ENCODE assay signal across 1 cellular context in the genomic region with DNA sequence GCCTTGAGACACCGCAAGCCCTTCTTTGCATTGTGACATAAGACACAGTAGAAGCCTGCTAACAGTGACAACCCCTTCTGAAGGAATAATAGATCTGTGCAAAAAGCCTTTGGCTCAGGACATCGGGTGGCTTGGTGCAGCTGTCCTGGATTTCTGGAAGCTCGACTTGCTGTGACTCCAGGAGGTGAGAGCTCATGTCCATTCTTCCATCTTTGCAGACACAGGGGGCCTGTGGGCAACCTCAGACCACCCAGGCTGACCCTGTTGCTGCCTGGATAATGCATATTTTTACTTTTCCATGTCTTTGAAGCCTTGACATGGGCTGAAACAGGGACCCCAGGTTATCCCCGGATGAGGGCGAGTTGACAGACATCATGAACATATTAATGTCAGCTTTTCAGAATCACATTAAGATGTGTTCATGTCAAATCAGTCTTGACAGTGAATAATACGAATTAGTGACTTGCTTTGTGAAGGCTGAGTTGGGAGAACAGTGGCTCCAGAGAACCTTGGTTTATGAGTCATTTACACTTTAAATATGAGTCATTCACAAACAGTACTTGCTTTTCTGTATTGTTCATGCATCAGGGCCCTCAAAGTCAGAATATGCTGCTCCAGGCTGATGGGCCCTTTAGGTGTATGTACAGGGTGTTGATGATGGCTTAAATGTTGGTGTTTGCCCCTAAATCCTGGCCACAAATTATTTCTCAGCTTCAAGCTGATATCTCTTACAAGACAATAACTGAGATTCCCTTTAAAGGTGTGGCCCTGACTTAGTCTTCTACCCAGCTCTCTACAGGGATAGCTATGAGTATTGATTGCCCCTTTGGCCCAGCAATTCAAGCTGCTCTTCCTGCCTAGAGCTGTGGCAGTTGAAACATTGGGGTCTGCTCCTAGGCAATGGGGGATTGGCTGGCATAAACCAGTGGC.
A peak's percentile ranks its signal among the peaks of the same experiment; 100 is the strongest.
TF ChIP-seq lines count a peak whose summit lies in the region.

No MANE protein-coding gene starts in this region.

TF ChIP-seq in HEK293, 187 proteins besides CTCF, POLR2A, EP300 and RAD21 (continued from another document):
- TF ChIP-seq ZNF510 (tag by site-specific recombination; IDR thresholded peaks at IDR 0.05; ENCODE audit: insufficient replicate concordance) (no peak), ZNF558 (tag by site-specific recombination; IDR thresholded peaks at IDR 0.05) (no peak), ZNF335 (tag by site-specific recombination; conservative IDR thresholded peaks at IDR 0.05) (peak; percentile 57), ZNF660 (tag by site-specific recombination; IDR thresholded peaks at IDR 0.05) (peak; percentile 87; the same call in 1 of the 2 replicates), MEIS1 (CRISPR knock-in tag; IDR thresholded peaks at IDR 0.05; ENCODE audit: borderline replicate concordance) (no peak), ZNF621 (tag by site-specific recombination; IDR thresholded peaks at IDR 0.05) (no peak), MYNN (tag by site-specific recombination; IDR thresholded peaks at IDR 0.05; ENCODE audit: borderline replicate concordance) (no peak), ZNF423 (tag by site-specific recombination; IDR thresholded peaks at IDR 0.05) (no peak), WT1 (tag by site-specific recombination; IDR thresholded peaks at IDR 0.05) (no peak), ZNF785 (tag by site-specific recombination; IDR thresholded peaks at IDR 0.05) (no peak), ZNF623 (tag by site-specific recombination; IDR thresholded peaks at IDR 0.05) (no peak), ZEB2 (tag by site-specific recombination; IDR thresholded peaks at IDR 0.05) (no peak), ZNF157 (tag by site-specific recombination; IDR thresholded peaks at IDR 0.05) (no peak), ZNF24 (tag by site-specific recombination; IDR thresholded peaks at IDR 0.05) (peak; percentile 64; the same call in 1 of the 2 replicates), ZNF701 (tag by site-specific recombination; IDR thresholded peaks at IDR 0.05) (no peak), ZNF670 (tag by site-specific recombination; IDR thresholded peaks at IDR 0.05; ENCODE audit: low read depth) (no peak), ZNF2 (tag by site-specific recombination; IDR thresholded peaks at IDR 0.05) (no peak), ZNF23 (tag by site-specific recombination; IDR thresholded peaks at IDR 0.05; ENCODE audit: borderline replicate concordance) (no peak), ZNF169 (tag by site-specific recombination; IDR thresholded peaks at IDR 0.05) (no peak), BCL11A (tag by site-specific recombination; IDR thresholded peaks at IDR 0.05; ENCODE audit: low read depth) (no peak), ZNF184 (tag by site-specific recombination; IDR thresholded peaks at IDR 0.05) (0 out of 2 replicates have a peak, but pooled peaks have one; percentile 23), ZNF140 (tag by site-specific recombination; IDR thresholded peaks at IDR 0.05) (no peak)
- TF ChIP-seq, protein P1, sequence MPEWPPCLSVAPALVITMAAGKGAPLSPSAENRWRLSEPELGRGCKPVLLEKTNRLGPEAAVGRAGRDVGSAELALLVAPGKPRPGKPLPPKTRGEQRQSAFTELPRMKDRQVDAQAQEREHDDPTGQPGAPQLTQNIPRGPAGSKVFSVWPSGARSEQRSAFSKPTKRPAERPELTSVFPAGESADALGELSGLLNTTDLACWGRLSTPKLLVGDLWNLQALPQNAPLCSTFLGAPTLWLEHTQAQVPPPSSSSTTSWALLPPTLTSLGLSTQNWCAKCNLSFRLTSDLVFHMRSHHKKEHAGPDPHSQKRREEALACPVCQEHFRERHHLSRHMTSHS (tag by site-specific recombination; IDR thresholded peaks at IDR 0.05): no peak
- TF ChIP-seq, protein P2, sequence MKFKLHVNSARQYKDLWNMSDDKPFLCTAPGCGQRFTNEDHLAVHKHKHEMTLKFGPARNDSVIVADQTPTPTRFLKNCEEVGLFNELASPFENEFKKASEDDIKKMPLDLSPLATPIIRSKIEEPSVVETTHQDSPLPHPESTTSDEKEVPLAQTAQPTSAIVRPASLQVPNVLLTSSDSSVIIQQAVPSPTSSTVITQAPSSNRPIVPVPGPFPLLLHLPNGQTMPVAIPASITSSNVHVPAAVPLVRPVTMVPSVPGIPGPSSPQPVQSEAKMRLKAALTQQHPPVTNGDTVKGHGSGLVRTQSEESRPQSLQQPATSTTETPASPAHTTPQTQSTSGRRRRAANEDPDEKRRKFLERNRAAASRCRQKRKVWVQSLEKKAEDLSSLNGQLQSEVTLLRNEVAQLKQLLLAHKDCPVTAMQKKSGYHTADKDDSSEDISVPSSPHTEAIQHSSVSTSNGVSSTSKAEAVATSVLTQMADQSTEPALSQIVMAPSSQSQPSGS (tag by site-specific recombination; IDR thresholded peaks at IDR 0.05; ENCODE audit: low read depth): no peak
- TF ChIP-seq, protein P3, sequence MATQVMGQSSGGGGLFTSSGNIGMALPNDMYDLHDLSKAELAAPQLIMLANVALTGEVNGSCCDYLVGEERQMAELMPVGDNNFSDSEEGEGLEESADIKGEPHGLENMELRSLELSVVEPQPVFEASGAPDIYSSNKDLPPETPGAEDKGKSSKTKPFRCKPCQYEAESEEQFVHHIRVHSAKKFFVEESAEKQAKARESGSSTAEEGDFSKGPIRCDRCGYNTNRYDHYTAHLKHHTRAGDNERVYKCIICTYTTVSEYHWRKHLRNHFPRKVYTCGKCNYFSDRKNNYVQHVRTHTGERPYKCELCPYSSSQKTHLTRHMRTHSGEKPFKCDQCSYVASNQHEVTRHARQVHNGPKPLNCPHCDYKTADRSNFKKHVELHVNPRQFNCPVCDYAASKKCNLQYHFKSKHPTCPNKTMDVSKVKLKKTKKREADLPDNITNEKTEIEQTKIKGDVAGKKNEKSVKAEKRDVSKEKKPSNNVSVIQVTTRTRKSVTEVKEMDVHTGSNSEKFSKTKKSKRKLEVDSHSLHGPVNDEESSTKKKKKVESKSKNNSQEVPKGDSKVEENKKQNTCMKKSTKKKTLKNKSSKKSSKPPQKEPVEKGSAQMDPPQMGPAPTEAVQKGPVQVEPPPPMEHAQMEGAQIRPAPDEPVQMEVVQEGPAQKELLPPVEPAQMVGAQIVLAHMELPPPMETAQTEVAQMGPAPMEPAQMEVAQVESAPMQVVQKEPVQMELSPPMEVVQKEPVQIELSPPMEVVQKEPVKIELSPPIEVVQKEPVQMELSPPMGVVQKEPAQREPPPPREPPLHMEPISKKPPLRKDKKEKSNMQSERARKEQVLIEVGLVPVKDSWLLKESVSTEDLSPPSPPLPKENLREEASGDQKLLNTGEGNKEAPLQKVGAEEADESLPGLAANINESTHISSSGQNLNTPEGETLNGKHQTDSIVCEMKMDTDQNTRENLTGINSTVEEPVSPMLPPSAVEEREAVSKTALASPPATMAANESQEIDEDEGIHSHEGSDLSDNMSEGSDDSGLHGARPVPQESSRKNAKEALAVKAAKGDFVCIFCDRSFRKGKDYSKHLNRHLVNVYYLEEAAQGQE (tag by site-specific recombination; IDR thresholded peaks at IDR 0.05): no peak
- TF ChIP-seq, protein P4, sequence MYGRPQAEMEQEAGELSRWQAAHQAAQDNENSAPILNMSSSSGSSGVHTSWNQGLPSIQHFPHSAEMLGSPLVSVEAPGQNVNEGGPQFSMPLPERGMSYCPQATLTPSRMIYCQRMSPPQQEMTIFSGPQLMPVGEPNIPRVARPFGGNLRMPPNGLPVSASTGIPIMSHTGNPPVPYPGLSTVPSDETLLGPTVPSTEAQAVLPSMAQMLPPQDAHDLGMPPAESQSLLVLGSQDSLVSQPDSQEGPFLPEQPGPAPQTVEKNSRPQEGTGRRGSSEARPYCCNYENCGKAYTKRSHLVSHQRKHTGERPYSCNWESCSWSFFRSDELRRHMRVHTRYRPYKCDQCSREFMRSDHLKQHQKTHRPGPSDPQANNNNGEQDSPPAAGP (tag by site-specific recombination; IDR thresholded peaks at IDR 0.05): no peak
- TF ChIP-seq, protein P5, sequence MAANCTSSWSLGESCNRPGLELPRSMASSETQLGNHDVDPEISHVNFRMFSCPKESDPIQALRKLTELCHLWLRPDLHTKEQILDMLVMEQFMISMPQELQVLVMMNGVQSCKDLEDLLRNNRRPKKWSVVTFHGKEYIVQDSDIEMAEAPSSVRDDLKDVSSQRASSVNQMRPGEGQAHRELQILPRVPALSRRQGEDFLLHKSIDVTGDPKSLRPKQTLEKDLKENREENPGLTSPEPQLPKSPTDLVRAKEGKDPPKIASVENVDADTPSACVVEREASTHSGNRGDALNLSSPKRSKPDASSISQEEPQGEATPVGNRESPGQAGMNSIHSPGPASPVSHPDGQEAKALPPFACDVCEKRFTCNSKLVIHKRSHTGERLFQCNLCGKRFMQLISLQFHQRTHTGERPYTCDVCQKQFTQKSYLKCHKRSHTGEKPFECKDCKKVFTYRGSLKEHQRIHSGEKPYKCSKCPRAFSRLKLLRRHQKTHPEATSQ (tag by site-specific recombination; IDR thresholded peaks at IDR 0.05): no peak
- TF ChIP-seq, protein P6, sequence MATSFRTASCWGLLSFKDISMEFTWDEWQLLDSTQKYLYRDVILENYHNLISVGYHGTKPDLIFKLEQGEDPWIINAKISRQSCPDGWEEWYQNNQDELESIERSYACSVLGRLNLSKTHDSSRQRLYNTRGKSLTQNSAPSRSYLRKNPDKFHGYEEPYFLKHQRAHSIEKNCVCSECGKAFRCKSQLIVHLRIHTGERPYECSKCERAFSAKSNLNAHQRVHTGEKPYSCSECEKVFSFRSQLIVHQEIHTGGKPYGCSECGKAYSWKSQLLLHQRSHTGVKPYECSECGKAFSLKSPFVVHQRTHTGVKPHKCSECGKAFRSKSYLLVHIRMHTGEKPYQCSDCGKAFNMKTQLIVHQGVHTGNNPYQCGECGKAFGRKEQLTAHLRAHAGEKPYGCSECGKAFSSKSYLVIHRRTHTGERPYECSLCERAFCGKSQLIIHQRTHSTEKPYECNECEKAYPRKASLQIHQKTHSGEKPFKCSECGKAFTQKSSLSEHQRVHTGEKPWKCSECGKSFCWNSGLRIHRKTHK (tag by site-specific recombination; IDR thresholded peaks at IDR 0.05): no peak
- TF ChIP-seq, protein P7, sequence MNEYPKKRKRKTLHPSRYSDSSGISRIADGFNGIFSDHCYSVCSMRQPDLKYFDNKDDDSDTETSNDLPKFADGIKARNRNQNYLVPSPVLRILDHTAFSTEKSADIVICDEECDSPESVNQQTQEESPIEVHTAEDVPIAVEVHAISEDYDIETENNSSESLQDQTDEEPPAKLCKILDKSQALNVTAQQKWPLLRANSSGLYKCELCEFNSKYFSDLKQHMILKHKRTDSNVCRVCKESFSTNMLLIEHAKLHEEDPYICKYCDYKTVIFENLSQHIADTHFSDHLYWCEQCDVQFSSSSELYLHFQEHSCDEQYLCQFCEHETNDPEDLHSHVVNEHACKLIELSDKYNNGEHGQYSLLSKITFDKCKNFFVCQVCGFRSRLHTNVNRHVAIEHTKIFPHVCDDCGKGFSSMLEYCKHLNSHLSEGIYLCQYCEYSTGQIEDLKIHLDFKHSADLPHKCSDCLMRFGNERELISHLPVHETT (tag by site-specific recombination; IDR thresholded peaks at IDR 0.05): no peak
- TF ChIP-seq, protein P8, sequence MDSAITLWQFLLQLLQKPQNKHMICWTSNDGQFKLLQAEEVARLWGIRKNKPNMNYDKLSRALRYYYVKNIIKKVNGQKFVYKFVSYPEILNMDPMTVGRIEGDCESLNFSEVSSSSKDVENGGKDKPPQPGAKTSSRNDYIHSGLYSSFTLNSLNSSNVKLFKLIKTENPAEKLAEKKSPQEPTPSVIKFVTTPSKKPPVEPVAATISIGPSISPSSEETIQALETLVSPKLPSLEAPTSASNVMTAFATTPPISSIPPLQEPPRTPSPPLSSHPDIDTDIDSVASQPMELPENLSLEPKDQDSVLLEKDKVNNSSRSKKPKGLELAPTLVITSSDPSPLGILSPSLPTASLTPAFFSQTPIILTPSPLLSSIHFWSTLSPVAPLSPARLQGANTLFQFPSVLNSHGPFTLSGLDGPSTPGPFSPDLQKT (IDR thresholded peaks at IDR 0.05; ENCODE audit: borderline replicate concordance, low read depth, low read length): no peak
- TF ChIP-seq, protein P9, sequence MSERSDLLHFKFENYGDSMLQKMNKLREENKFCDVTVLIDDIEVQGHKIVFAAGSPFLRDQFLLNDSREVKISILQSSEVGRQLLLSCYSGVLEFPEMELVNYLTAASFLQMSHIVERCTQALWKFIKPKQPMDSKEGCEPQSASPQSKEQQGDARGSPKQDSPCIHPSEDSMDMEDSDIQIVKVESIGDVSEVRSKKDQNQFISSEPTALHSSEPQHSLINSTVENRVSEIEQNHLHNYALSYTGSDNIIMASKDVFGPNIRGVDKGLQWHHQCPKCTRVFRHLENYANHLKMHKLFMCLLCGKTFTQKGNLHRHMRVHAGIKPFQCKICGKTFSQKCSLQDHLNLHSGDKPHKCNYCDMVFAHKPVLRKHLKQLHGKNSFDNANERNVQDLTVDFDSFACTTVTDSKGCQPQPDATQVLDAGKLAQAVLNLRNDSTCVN (tag by site-specific recombination; optimal IDR thresholded peaks at IDR 0.05): no peak
- TF ChIP-seq, protein P10, sequence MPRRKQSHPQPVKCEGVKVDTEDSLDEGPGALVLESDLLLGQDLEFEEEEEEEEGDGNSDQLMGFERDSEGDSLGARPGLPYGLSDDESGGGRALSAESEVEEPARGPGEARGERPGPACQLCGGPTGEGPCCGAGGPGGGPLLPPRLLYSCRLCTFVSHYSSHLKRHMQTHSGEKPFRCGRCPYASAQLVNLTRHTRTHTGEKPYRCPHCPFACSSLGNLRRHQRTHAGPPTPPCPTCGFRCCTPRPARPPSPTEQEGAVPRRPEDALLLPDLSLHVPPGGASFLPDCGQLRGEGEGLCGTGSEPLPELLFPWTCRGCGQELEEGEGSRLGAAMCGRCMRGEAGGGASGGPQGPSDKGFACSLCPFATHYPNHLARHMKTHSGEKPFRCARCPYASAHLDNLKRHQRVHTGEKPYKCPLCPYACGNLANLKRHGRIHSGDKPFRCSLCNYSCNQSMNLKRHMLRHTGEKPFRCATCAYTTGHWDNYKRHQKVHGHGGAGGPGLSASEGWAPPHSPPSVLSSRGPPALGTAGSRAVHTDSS (tag by site-specific recombination; IDR thresholded peaks at IDR 0.05): no peak
